ENCODE assay signal across 9 cellular contexts in genomic region chr1:53947172-53947835, GRCh38. TPM values are rescaled to one million over a fixed set of nuclear protein-coding genes. Genes with fewer than 3 reads are reported as not detected.
A peak's percentile ranks its signal among the peaks of the same experiment; 100 is the strongest.
DNase-seq lines count a peak whose midpoint lies in the region; ATAC-seq and TF ChIP-seq lines count a peak whose summit lies in the region.
"Had no signal": no experiment of that assay in that cellular context is flagged by ENCODE, and none has a peak within 500 bp of the region (broad histone marks: within the 10 kb centered on the region; RNA-seq: fewer than 3 reads in every experiment).

No MANE protein-coding gene starts in this region.

- no peak for ATAC-seq in natural killer cell treated with Interleukin-12 subunit alpha and Interleukin-12 subunit beta and Interleukin-15 and Interleukin-18, amount 100 ng/mL, for 72 hours
- ATAC-seq in GM18868 (IDR thresholded peaks at IDR 0.05; ENCODE audit: unreplicated experiment), result no peak

- H3K79me2 ChIP-seq in Karpas-422 (ENCODE audit: low read length), result peaks cover 89% of the 10 kb centered on the region

- H3K27ac ChIP-seq in BLaER1, result 0 out of 2 replicates have a peak overlapping the region, but pooled peaks have one; percentile 56
- H3K27ac ChIP-seq in Karpas-422 (ENCODE audit: low read length), result peak overlapping the region; percentile 75

- no peaks in the 10 kb centered on the region for H3K27me3 Mint-ChIP-seq in natural killer cell treated with Interleukin-12 subunit alpha and Interleukin-12 subunit beta and Interleukin-15 and Interleukin-18, amount 100 ng/mL, for 72 hours

- no peak overlapping the region for H2AFZ ChIP-seq in Karpas-422 (ENCODE audit: low read length)

- H3K9ac ChIP-seq in BLaER1 (peak overlapping the region; percentile 71), Karpas-422 (ENCODE audit: low read length) (peak overlapping the region; percentile 85)

- peak overlapping the region; percentile 83 for H3K4me3 ChIP-seq in BLaER1
- peak overlapping the region; percentile 79 for H3K4me3 ChIP-seq in Karpas-422 (ENCODE audit: low read length)
- peak overlapping the region; percentile 80 for H3K4me3 ChIP-seq in choroid plexus epithelial cell (ENCODE audit: low read depth, low read length)

- H3K27me3 ChIP-seq in BLaER1, result no peaks in the 10 kb centered on the region
- H3K27me3 ChIP-seq in Karpas-422 (ENCODE audit: low read length), result no peaks in the 10 kb centered on the region

- peak overlapping the region; percentile 84 for H3K4me2 ChIP-seq in BLaER1
- peak overlapping the region; percentile 87 for H3K4me2 ChIP-seq in Karpas-422 (ENCODE audit: low read depth, low read length, poor library complexity, severe bottlenecking)

- H3K27ac Mint-ChIP-seq in natural killer cell treated with Interleukin-12 subunit alpha and Interleukin-12 subunit beta and Interleukin-15 and Interleukin-18, amount 100 ng/mL, for 72 hours, result peak overlapping the region; percentile 68 to 92

- no peaks in the 10 kb centered on the region for H3K9me2 ChIP-seq in Karpas-422 (replicated peaks; ENCODE audit: insufficient read depth, low read length)

- H3K36me3 ChIP-seq in BLaER1 (peaks cover 24% of the 10 kb centered on the region), Karpas-422 (ENCODE audit: insufficient read depth, low read length) (peaks cover 15% of the 10 kb centered on the region; the same call in 1 of the 2 replicates)

- no peak for TF ChIP-seq CTCF in choroid plexus epithelial cell (conservative IDR thresholded peaks at IDR 0.05; ENCODE audit: low read depth, low read length)

- H3K36me3 Mint-ChIP-seq in natural killer cell treated with Interleukin-12 subunit alpha and Interleukin-12 subunit beta and Interleukin-15 and Interleukin-18, amount 100 ng/mL, for 72 hours, result peaks cover 6% of the 10 kb centered on the region

- H3K9me3 ChIP-seq in BLaER1 (no peaks in the 10 kb centered on the region), Karpas-422 (ENCODE audit: low read length) (no peaks in the 10 kb centered on the region)

- H3K9me3 Mint-ChIP-seq in natural killer cell treated with Interleukin-12 subunit alpha and Interleukin-12 subunit beta and Interleukin-15 and Interleukin-18, amount 100 ng/mL, for 72 hours, result no peaks in the 10 kb centered on the region

- H4K20me1 ChIP-seq in BLaER1, result peaks cover 43% of the 10 kb centered on the region
- H4K20me1 ChIP-seq in Karpas-422 (ENCODE audit: insufficient read depth, low read depth, low read length), result no peaks in the 10 kb centered on the region

- H3K4me3 Mint-ChIP-seq in natural killer cell treated with Interleukin-12 subunit alpha and Interleukin-12 subunit beta and Interleukin-15 and Interleukin-18, amount 100 ng/mL, for 72 hours, result peak overlapping the region; percentile 93

- peaks cover 50 to 59% of the 10 kb centered on the region in 2 donors for H3K4me1 Mint-ChIP-seq in natural killer cell treated with Interleukin-12 subunit alpha and Interleukin-12 subunit beta and Interleukin-15 and Interleukin-18, amount 100 ng/mL, for 72 hours (ENCODE audit: low read depth in 2 of 2)

- peaks cover 53% of the 10 kb centered on the region for H3K4me1 ChIP-seq in BLaER1
- peaks cover 53% of the 10 kb centered on the region for H3K4me1 ChIP-seq in Karpas-422 (ENCODE audit: low read length)

- DNase-seq in Karpas-422 (no peak), choroid plexus epithelial cell (ENCODE audit: low read depth) (no peak), anterior cingulate cortex (lab: John Stamatoyannopoulos, UW) (no peak), islet precursor cell (no peak), HK-2 (ENCODE audit: unreplicated experiment) (no peak)
- DNase-seq in natural killer cell treated with Interleukin-12 subunit alpha and Interleukin-12 subunit beta and Interleukin-15 and Interleukin-18, amount 100 ng/mL, for 72 hours (ENCODE audit: low spot score), result no peak
- DNase-seq: stimulated activated CD4-positive, alpha-beta T cell treated with anti-CD3 and anti-CD28 coated beads, Interleukin-1b, Interleukin-23, amount 100 ng/mL, for 48 hours had no signal

RNA-seq across cellular contexts. Expression of gene LRRC42, which starts 1.2 kb away (rescaled TPM):
- 37.7 and 50.1 TPM in 2 replicates for total RNA-seq in Karpas-422 (2014; rRNA removed; shearing (Covaris generic); ENCODE audit: low replicate concordance)
- total RNA-seq in natural killer cell treated with Interleukin-12 subunit alpha and Interleukin-12 subunit beta and Interleukin-15 and Interleukin-18, amount 100 ng/mL, for 72 hours, result 10 to 100 TPM; 19.2 to 21.8 TPM

RNA-seq across cellular contexts. Expression of gene IFT25, which starts 1.8 kb away (rescaled TPM):
- total RNA-seq in Karpas-422 (2014; rRNA removed; shearing (Covaris generic); ENCODE audit: low replicate concordance), result 79.3 and 102 TPM in 2 replicates
- total RNA-seq in natural killer cell treated with Interleukin-12 subunit alpha and Interleukin-12 subunit beta and Interleukin-15 and Interleukin-18, amount 100 ng/mL, for 72 hours, result 10 to 100 TPM; 61.8 to 71.2 TPM

RNA-seq across cellular contexts. Expression of gene DIO1, which starts 53.3 kb away (rescaled TPM):
- not detected in 2 replicates for total RNA-seq in Karpas-422 (2014; rRNA removed; shearing (Covaris generic); ENCODE audit: low replicate concordance)
- not detected for total RNA-seq in natural killer cell treated with Interleukin-12 subunit alpha and Interleukin-12 subunit beta and Interleukin-15 and Interleukin-18, amount 100 ng/mL, for 72 hours

RNA-seq across cellular contexts. Expression of gene YIPF1, which starts 57.7 kb away (rescaled TPM):
- total RNA-seq in Karpas-422 (2014; rRNA removed; shearing (Covaris generic); ENCODE audit: low replicate concordance), result 46.5 and 87.4 TPM in 2 replicates
- total RNA-seq in natural killer cell treated with Interleukin-12 subunit alpha and Interleukin-12 subunit beta and Interleukin-15 and Interleukin-18, amount 100 ng/mL, for 72 hours, result 10 to 100 TPM; 16.9 to 25.3 TPM
